Comparison of ENCODE assay signal across 16 cellular contexts in the genomic region with DNA sequence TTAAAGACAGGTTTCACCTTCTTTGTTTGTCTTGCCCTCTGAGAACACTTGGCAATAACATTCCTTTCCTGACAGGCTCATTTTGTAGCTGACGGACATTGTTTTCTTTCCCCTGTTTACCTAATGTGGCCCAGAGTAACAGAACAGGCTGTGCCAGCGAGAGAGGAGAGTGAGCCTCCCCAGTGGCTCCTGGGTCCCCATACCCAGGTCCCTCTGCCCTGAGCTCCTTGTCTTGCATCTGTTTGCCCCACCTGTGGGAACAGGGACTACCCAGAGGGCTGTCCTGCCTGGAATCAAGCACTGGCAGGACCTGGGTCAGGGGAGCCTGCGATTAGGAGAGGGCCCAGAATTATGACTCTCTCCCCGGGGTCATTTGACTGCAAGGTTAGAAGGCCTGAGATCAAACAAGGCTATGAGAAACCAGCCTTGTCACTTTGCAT.
DNase-seq lines count a peak whose midpoint lies in the region; ATAC-seq and TF ChIP-seq lines count a peak whose summit lies in the region.
"Had no signal": no experiment of that assay in that cellular context is flagged by ENCODE, and none has a peak within 500 bp of the region (broad histone marks: within the 10 kb centered on the region; RNA-seq: fewer than 3 reads in every experiment).

No MANE protein-coding gene starts in this region.

- no peaks in the 10 kb centered on the region for H3K79me2 ChIP-seq in H9 (ENCODE audit: insufficient read depth, low read length)

- H3K27me3 ChIP-seq in H9 (ENCODE audit: insufficient read depth, low read length) (no peaks in the 10 kb centered on the region), right lobe of liver (no peaks in the 10 kb centered on the region), gastrocnemius medialis (no peaks in the 10 kb centered on the region)
- H3K27me3 ChIP-seq in CD8-positive, alpha-beta memory T cell (ENCODE audit: insufficient read depth, low read length, poor library complexity, severe bottlenecking) = no peaks in the 10 kb centered on the region
- H3K27me3 ChIP-seq: foreskin keratinocyte had no signal

- peak; percentile 70 to 90 (median 81) for ATAC-seq in right lobe of liver
- peak in 1 of 2 donors; percentile 45 for ATAC-seq in gastrocnemius medialis
- no peak for ATAC-seq in HG03342 (IDR thresholded peaks at IDR 0.05; ENCODE audit: unreplicated experiment)
- ATAC-seq: activated CD4-positive, CD25-positive, alpha-beta regulatory T cell treated with anti-CD3 and anti-CD28 coated beads, Interleukin-2, amount 50 U/mL, for 24 hours; foreskin keratinocyte; natural killer cell treated with Interleukin-12 subunit alpha and Interleukin-12 subunit beta and Interleukin-15 and Interleukin-18, amount 100 ng/mL, for 72 hours; Panc1 had no signal

- H3K9ac ChIP-seq in H9 (ENCODE audit: extremely low read depth, insufficient read length, low read length) = no peak overlapping the region

- CTCF ChIA-PET in CD8-positive, alpha-beta memory T cell (lab: Charles Lee) = no interaction called here

- no peak overlapping the region for H2BK12ac ChIP-seq in H9 (ENCODE audit: insufficient read length, low read depth, low read length)

- H2AK5ac ChIP-seq in H9 (ENCODE audit: insufficient read length, low read length) = no peak overlapping the region

- H2AFZ ChIP-seq in H9 (ENCODE audit: low read length) = no peak overlapping the region

- no peak overlapping the region for H3K56ac ChIP-seq in H9 (ENCODE audit: insufficient read length, low read depth, low read length)

- no peak overlapping the region for H2BK120ac ChIP-seq in H9 (ENCODE audit: low read depth, low read length, poor library complexity, severe bottlenecking)

- H3K14ac ChIP-seq in H9 (ENCODE audit: insufficient read depth, low read length) = no peak overlapping the region

- no peak for TF ChIP-seq CTCF in H9 (conservative IDR thresholded peaks at IDR 0.05)
- no peak for TF ChIP-seq CTCF in right lobe of liver (IDR thresholded peaks at IDR 0.05)
- no peak for TF ChIP-seq CTCF in gastrocnemius medialis (IDR thresholded peaks at IDR 0.05 in 4 of 5, conservative IDR thresholded peaks at IDR 0.05 in 1 of 5)

- no peak overlapping the region for H4K5ac ChIP-seq in H9 (ENCODE audit: insufficient read length, low read depth, low read length)

- no peak overlapping the region for H2BK15ac ChIP-seq in H9 (ENCODE audit: low read depth, low read length)

- no peak overlapping the region for H3K23ac ChIP-seq in H9 (ENCODE audit: insufficient read length, low read depth, low read length)

- H3K4ac ChIP-seq in H9 (ENCODE audit: low read depth, low read length) = no peak overlapping the region

- 0 out of 7 replicates have a peak overlapping the region, but pooled peaks of 2 of the 3 experiments have one; percentile 9 to 71 for H3K27ac Mint-ChIP-seq in H9
- peak overlapping the region; percentile 94 for H3K27ac Mint-ChIP-seq in dendritic cell treated with granulocyte-macrophage colony-stimulating factor and Interleukin-4, amounts not matched to agents 40 ng/mL and 50 ng/mL, for 4 days
- H3K27ac Mint-ChIP-seq in CD8-positive, alpha-beta memory T cell = no peak overlapping the region
- H3K27ac Mint-ChIP-seq: activated naive CD8-positive, alpha-beta T cell treated with anti-CD3 and anti-CD28 coated beads, Interleukin-2, amount 10 ng/mL, durations not matched to agents 7 days and 5 days; natural killer cell treated with Interleukin-12 subunit alpha and Interleukin-12 subunit beta and Interleukin-15 and Interleukin-18, amount 100 ng/mL, for 72 hours had no signal

- no peak overlapping the region for H3K18ac ChIP-seq in H9 (ENCODE audit: insufficient read length, low read depth, low read length)

- POLR2A ChIA-PET in CD8-positive, alpha-beta memory T cell (lab: Charles Lee) = no interaction called here

- no peak overlapping the region for H4K91ac ChIP-seq in H9 (ENCODE audit: insufficient read length, low read depth, low read length)

- no peaks in the 10 kb centered on the region for H3K23me2 ChIP-seq in H9 (ENCODE audit: insufficient read length, low read depth, low read length, poor library complexity, severe bottlenecking)

- H4K8ac ChIP-seq in H9 (replicated peaks; ENCODE audit: insufficient read length, low read depth, low read length) = no peak overlapping the region

- WGBS in H9 (ENCODE audit: extremely low coverage, insufficient read length, low lambda C conversion rate) = no CpG with 5 or more reads among the region's 4 CpGs
- 13% methylated on average over 4 of the region's 4 CpGs for WGBS in right lobe of liver (ENCODE audit: insufficient coverage, low coverage, low lambda C conversion rate, missing lambda C conversion rate)

- no peaks in the 10 kb centered on the region; the same call in none of the 2 replicates for H3K27me3 Mint-ChIP-seq in H9 (ENCODE audit: low read depth)
- peaks cover 4% of the 10 kb centered on the region for H3K27me3 Mint-ChIP-seq in dendritic cell treated with granulocyte-macrophage colony-stimulating factor and Interleukin-4, amounts not matched to agents 40 ng/mL and 50 ng/mL, for 4 days
- no peaks in the 10 kb centered on the region for H3K27me3 Mint-ChIP-seq in CD8-positive, alpha-beta memory T cell
- H3K27me3 Mint-ChIP-seq: activated naive CD8-positive, alpha-beta T cell treated with anti-CD3 and anti-CD28 coated beads, Interleukin-2, amount 10 ng/mL, durations not matched to agents 7 days and 5 days; natural killer cell treated with Interleukin-12 subunit alpha and Interleukin-12 subunit beta and Interleukin-15 and Interleukin-18, amount 100 ng/mL, for 72 hours had no signal

- H2BK20ac ChIP-seq in H9 (ENCODE audit: low read depth, low read length, poor library complexity, severe bottlenecking) = no peak overlapping the region

- no peaks in the 10 kb centered on the region for H3K79me1 ChIP-seq in H9 (ENCODE audit: insufficient read depth, low read depth, low read length, poor library complexity, severe bottlenecking)

- H3K4me2 ChIP-seq in H9 (ENCODE audit: insufficient read depth, insufficient read length, low read length) = no peak overlapping the region

- no peaks in the 10 kb centered on the region for H3K9me3 ChIP-seq in H9 (ENCODE audit: control insufficient read depth, low read depth, low read length)
- no peaks in the 10 kb centered on the region for H3K9me3 ChIP-seq in right lobe of liver
- H3K9me3 ChIP-seq in gastrocnemius medialis = no peaks in the 10 kb centered on the region
- no peaks in the 10 kb centered on the region for H3K9me3 ChIP-seq in CD8-positive, alpha-beta memory T cell (ENCODE audit: low read length)

- H2BK5ac ChIP-seq in H9 (ENCODE audit: insufficient read length, low read length) = no peak overlapping the region

- no peak for DNase-seq in H9
- DNase-seq in right lobe of liver = peak in 2 of 3 donors; percentile 73 to 79
- no peak for DNase-seq in gastrocnemius medialis
- no peak for DNase-seq in MV-4-11 (lab: John Stamatoyannopoulos, UW)
- no peak for DNase-seq in CD8-positive, alpha-beta memory T cell
- DNase-seq in GM19238 (ENCODE audit: insufficient read length, low spot score) = no peak
- DNase-seq: activated naive CD8-positive, alpha-beta T cell treated with anti-CD3 and anti-CD28 coated beads, Interleukin-2, amount 10 ng/mL, durations not matched to agents 7 days and 5 days; activated T-cell treated with anti-CD3 and anti-CD28 coated beads for 4 hours; AML-193; foreskin keratinocyte; stimulated activated CD4-positive, alpha-beta T cell treated with anti-CD3 and anti-CD28 coated beads, Interleukin-12 subunit alpha, Interleukin-12 subunit beta, amount 100 ng/mL, for 4 hours had no signal

- peaks cover 0 to 4% (median 0%) of the 10 kb centered on the region in 3 experiments; a peak in 2 of 7 replicates for H3K36me3 Mint-ChIP-seq in H9 (ENCODE audit: insufficient read depth in 1 of 3, low read depth in 3 of 3)
- no peaks in the 10 kb centered on the region for H3K36me3 Mint-ChIP-seq in dendritic cell treated with granulocyte-macrophage colony-stimulating factor and Interleukin-4, amounts not matched to agents 40 ng/mL and 50 ng/mL, for 4 days (ENCODE audit: low read depth)
- H3K36me3 Mint-ChIP-seq in CD8-positive, alpha-beta memory T cell = peaks cover 0 to 7% (median 0%) of the 10 kb centered on the region in 3 donors
- H3K36me3 Mint-ChIP-seq: activated naive CD8-positive, alpha-beta T cell treated with anti-CD3 and anti-CD28 coated beads, Interleukin-2, amount 10 ng/mL, durations not matched to agents 7 days and 5 days; natural killer cell treated with Interleukin-12 subunit alpha and Interleukin-12 subunit beta and Interleukin-15 and Interleukin-18, amount 100 ng/mL, for 72 hours had no signal

- H3T11ph ChIP-seq in H9 (ENCODE audit: low read length) = no peak overlapping the region

- peaks cover 3 to 7% of the 10 kb centered on the region in 2 experiments; a peak in 1 of 5 replicates for H3K9me3 Mint-ChIP-seq in H9
- H3K9me3 Mint-ChIP-seq in dendritic cell treated with granulocyte-macrophage colony-stimulating factor and Interleukin-4, amounts not matched to agents 40 ng/mL and 50 ng/mL, for 4 days = peaks cover 8% of the 10 kb centered on the region
- no peaks in the 10 kb centered on the region for H3K9me3 Mint-ChIP-seq in CD8-positive, alpha-beta memory T cell
- H3K9me3 Mint-ChIP-seq: activated naive CD8-positive, alpha-beta T cell treated with anti-CD3 and anti-CD28 coated beads, Interleukin-2, amount 10 ng/mL, durations not matched to agents 7 days and 5 days; natural killer cell treated with Interleukin-12 subunit alpha and Interleukin-12 subunit beta and Interleukin-15 and Interleukin-18, amount 100 ng/mL, for 72 hours had no signal

- in situ Hi-C loops in gastrocnemius medialis (cut with MboI; ENCODE audit: low sequenced_read_pairs in 4 of 4) = no loop called here

- H3K36me3 ChIP-seq in right lobe of liver (no peaks in the 10 kb centered on the region), gastrocnemius medialis (no peaks in the 10 kb centered on the region)
- no peaks in the 10 kb centered on the region for H3K36me3 ChIP-seq in CD8-positive, alpha-beta memory T cell (ENCODE audit: insufficient read depth, low read length)

- no peak overlapping the region for H3K4me3 Mint-ChIP-seq in H9
- no peak overlapping the region for H3K4me3 Mint-ChIP-seq in dendritic cell treated with granulocyte-macrophage colony-stimulating factor and Interleukin-4, amounts not matched to agents 40 ng/mL and 50 ng/mL, for 4 days
- H3K4me3 Mint-ChIP-seq in CD8-positive, alpha-beta memory T cell = no peak overlapping the region
- H3K4me3 Mint-ChIP-seq: activated naive CD8-positive, alpha-beta T cell treated with anti-CD3 and anti-CD28 coated beads, Interleukin-2, amount 10 ng/mL, durations not matched to agents 7 days and 5 days; natural killer cell treated with Interleukin-12 subunit alpha and Interleukin-12 subunit beta and Interleukin-15 and Interleukin-18, amount 100 ng/mL, for 72 hours had no signal

- H3K4me1 Mint-ChIP-seq in H9 = peaks cover 15 to 25% of the 10 kb centered on the region in 2 experiments
- peaks cover 82% of the 10 kb centered on the region for H3K4me1 Mint-ChIP-seq in dendritic cell treated with granulocyte-macrophage colony-stimulating factor and Interleukin-4, amounts not matched to agents 40 ng/mL and 50 ng/mL, for 4 days (ENCODE audit: low read depth)
- peaks cover 8 to 11% (median 10%) of the 10 kb centered on the region in 3 donors for H3K4me1 Mint-ChIP-seq in CD8-positive, alpha-beta memory T cell

- H3K4me3 ChIP-seq in right lobe of liver (no peak overlapping the region), gastrocnemius medialis (no peak overlapping the region)
- no peak overlapping the region for H3K4me3 ChIP-seq in CD8-positive, alpha-beta memory T cell (ENCODE audit: low read length)

- H3K4me1 ChIP-seq in H9 (ENCODE audit: insufficient read depth, low read length) (no peaks in the 10 kb centered on the region; the same call in 1 of the 2 replicates), right lobe of liver (peaks cover 0 to 64% (median 21%) of the 10 kb centered on the region in 4 donors), gastrocnemius medialis (peaks cover 8 to 21% of the 10 kb centered on the region in 2 donors)
- H3K4me1 ChIP-seq in CD8-positive, alpha-beta memory T cell (ENCODE audit: insufficient read depth, low read length) = peaks cover 6% of the 10 kb centered on the region

- TF ChIP-seq POLR2A in right lobe of liver (IDR thresholded peaks at IDR 0.05) (peak; percentile 13), gastrocnemius medialis (IDR thresholded peaks at IDR 0.05) (no peak)

- H4K20me1 ChIP-seq in H9 (ENCODE audit: control insufficient read depth, insufficient read depth, insufficient read length) = no peaks in the 10 kb centered on the region

- no peak overlapping the region for H3K27ac ChIP-seq in H9 (ENCODE audit: insufficient read length, low read depth, low read length)
- peak overlapping the region; percentile 73 to 98 (median 97) for H3K27ac ChIP-seq in right lobe of liver
- peak overlapping the region; percentile 18 to 64 (median 56) for H3K27ac ChIP-seq in gastrocnemius medialis
- H3K27ac ChIP-seq in CD8-positive, alpha-beta memory T cell (ENCODE audit: low read depth, low read length) = no peak overlapping the region
- H3K27ac ChIP-seq: foreskin keratinocyte had no signal

- intact Hi-C loops in dendritic cell treated with granulocyte-macrophage colony-stimulating factor and Interleukin-4, amounts not matched to agents 40 ng/mL and 50 ng/mL, for 4 days (cut with micrococcal nuclease) = loop anchor here (5.0 kb wide), 1 partner anchor 32 kb away; no protein-coding TSS in a partner anchor
- intact Hi-C loops in right lobe of liver (cut with DNase I) = loop anchor here in 1 of 2 donors (5.0 kb wide), 1 partner anchor 57 kb away; no protein-coding TSS in a partner anchor
- intact Hi-C loops in gastrocnemius medialis (cut with DNase I; ENCODE audit: low total_unique reads) = no loop called here

Comparison
In these comparisons a context has a peak if more than half of its experiments do, and no peak if none do; other contexts are left out.
1. DNase-seq: peak in right lobe of liver (2 of 3); none in H9 (single experiment), gastrocnemius medialis (0 of 2), MV-4-11 (single experiment), CD8-positive, alpha-beta memory T cell (0 of 5) and GM19238 (single experiment).
2. H3K27ac ChIP-seq: peak in right lobe of liver (3 of 3) and gastrocnemius medialis (4 of 4); none in H9 (single experiment) and CD8-positive, alpha-beta memory T cell (single experiment).
3. H3K27ac Mint-ChIP-seq: peak in H9 (2 of 3) and dendritic cell treated with granulocyte-macrophage colony-stimulating factor and Interleukin-4, amounts not matched to agents 40 ng/mL and 50 ng/mL, for 4 days (single experiment); none in CD8-positive, alpha-beta memory T cell (0 of 8).